In the genomic region with DNA sequence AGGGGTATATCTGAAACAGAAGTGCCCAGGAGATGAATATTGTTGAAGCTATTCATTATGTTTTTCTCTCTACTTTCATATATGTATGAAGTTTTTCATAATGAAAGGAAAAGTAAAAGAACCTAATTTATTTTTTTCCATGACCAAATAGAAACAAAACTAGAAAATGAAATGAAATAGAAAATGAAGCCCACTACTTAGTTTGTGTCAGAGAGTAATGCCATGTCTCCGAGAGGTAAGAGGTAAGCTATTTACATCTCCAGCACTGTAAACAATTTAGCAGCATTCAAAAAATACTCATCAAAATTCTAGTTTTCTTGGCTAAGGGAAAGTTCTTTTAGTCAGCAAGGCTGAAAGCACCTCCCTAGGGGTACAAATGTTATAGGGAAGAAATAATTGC, we compare ENCODE assay signal across 20 cellular contexts.
"Had no signal": no experiment of that assay in that cellular context is flagged by ENCODE, and none has a peak within 500 bp of the region (broad histone marks: within the 10 kb centered on the region; RNA-seq: fewer than 3 reads in every experiment).

No MANE protein-coding gene starts in this region.

- H3K27ac ChIP-seq: dorsolateral prefrontal cortex, neutrophil, psoas muscle, right lobe of liver, tibial artery, upper lobe of right lung, vagina had no signal

- H3K9me3 ChIP-seq: neutrophil, psoas muscle, right lobe of liver, tibial artery, upper lobe of right lung, vagina had no signal

- H3K4me1 Mint-ChIP-seq: naive thymus-derived CD8-positive, alpha-beta T cell; stimulated activated effector memory CD8-positive, alpha-beta T cell treated with anti-CD3 and anti-CD28 coated beads, Interleukin-12 subunit alpha, Interleukin-12 subunit beta, amount 100 ng/mL, for 72 hours had no signal

- H3K36me3 ChIP-seq: neutrophil, right lobe of liver, tibial artery, upper lobe of right lung, vagina had no signal

- H3K27me3 Mint-ChIP-seq: naive thymus-derived CD8-positive, alpha-beta T cell; stimulated activated naive CD8-positive, alpha-beta T cell treated with anti-CD3 and anti-CD28 coated beads, Interleukin-15, Interleukin-2, amounts not matched to agents 100 ng/mL and 50 ng/mL, for 24 hours had no signal

- H3K27ac Mint-ChIP-seq: naive thymus-derived CD8-positive, alpha-beta T cell; stimulated activated effector memory CD8-positive, alpha-beta T cell treated with anti-CD3 and anti-CD28 coated beads, Interleukin-12 subunit alpha, Interleukin-12 subunit beta, amount 100 ng/mL, for 72 hours; stimulated activated naive CD8-positive, alpha-beta T cell treated with anti-CD3 and anti-CD28 coated beads, Interleukin-15, Interleukin-2, amounts not matched to agents 100 ng/mL and 50 ng/mL, for 24 hours had no signal

- ATAC-seq: left colon; left ventricle myocardium superior; naive thymus-derived CD8-positive, alpha-beta T cell; psoas muscle; right lobe of liver; stimulated activated effector memory CD8-positive, alpha-beta T cell treated with anti-CD3 and anti-CD28 coated beads, Interleukin-12 subunit alpha, Interleukin-12 subunit beta, amount 100 ng/mL, for 72 hours; upper lobe of right lung had no signal

- H3K4me1 ChIP-seq: psoas muscle, right lobe of liver, tibial artery, upper lobe of right lung, vagina had no signal

- H3K9me3 Mint-ChIP-seq: stimulated activated naive CD8-positive, alpha-beta T cell treated with anti-CD3 and anti-CD28 coated beads, Interleukin-15, Interleukin-2, amounts not matched to agents 100 ng/mL and 50 ng/mL, for 24 hours had no signal

- H3K4me3 ChIP-seq: dorsolateral prefrontal cortex, lung, psoas muscle, right lobe of liver, tibial artery, upper lobe of right lung, vagina had no signal

- H3K27me3 ChIP-seq: dorsolateral prefrontal cortex, neutrophil, right lobe of liver, tibial artery, upper lobe of right lung, vagina had no signal

- H3K36me3 Mint-ChIP-seq: naive thymus-derived CD8-positive, alpha-beta T cell; stimulated activated effector memory CD8-positive, alpha-beta T cell treated with anti-CD3 and anti-CD28 coated beads, Interleukin-12 subunit alpha, Interleukin-12 subunit beta, amount 100 ng/mL, for 72 hours had no signal

- H3K4me3 Mint-ChIP-seq: naive thymus-derived CD8-positive, alpha-beta T cell; stimulated activated effector memory CD8-positive, alpha-beta T cell treated with anti-CD3 and anti-CD28 coated beads, Interleukin-12 subunit alpha, Interleukin-12 subunit beta, amount 100 ng/mL, for 72 hours; stimulated activated naive CD8-positive, alpha-beta T cell treated with anti-CD3 and anti-CD28 coated beads, Interleukin-15, Interleukin-2, amounts not matched to agents 100 ng/mL and 50 ng/mL, for 24 hours had no signal

- DNase-seq: dorsolateral prefrontal cortex; effector CD8-positive, alpha-beta T cell; head of caudate nucleus; hippocampal formation; left colon; left ventricle myocardium superior; mesendoderm; naive thymus-derived CD8-positive, alpha-beta T cell; psoas muscle; retina; right lobe of liver; stimulated activated CD4-positive, alpha-beta T cell treated with anti-CD3 and anti-CD28 coated beads, Interleukin-4, amount 100 ng/mL, for 1 hour; stimulated activated CD8-positive, alpha-beta memory T cell treated with anti-CD3 and anti-CD28 coated beads, Interleukin-4, amount 100 ng/mL, for 48 hours; tibial artery; upper lobe of right lung had no signal
